1 cellular context compared by ENCODE assay signal in genomic region chr19:58150328-58150921, GRCh38.
TF ChIP-seq lines count a peak whose summit lies in the region.

Gene ZNF329 (minus strand): TSS chr19:58150789. CDS start chr19:58129503, 21,286 bp downstream.

TF ChIP-seq in K562, 482 proteins besides CTCF, POLR2A, EP300 and RAD21 (continued from another document and continues in another):
- no peak for TF ChIP-seq E2F8 (IDR thresholded peaks at IDR 0.05; ENCODE audit: low read depth, partially characterized antibody)
- TF ChIP-seq E2F6 (IDR thresholded peaks at IDR 0.05; ENCODE audit: borderline replicate concordance in 1 of 2, extremely low read depth in 1 of 2, insufficient read depth in 1 of 2, insufficient read length in 1 of 2, low read depth in 1 of 2, low read length in 1 of 2, poor library complexity in 1 of 2, severe bottlenecking in 1 of 2) = peak in 1 of 2 experiments; percentile 47
- no peak for TF ChIP-seq USF1 (CRISPR knock-in tag; IDR thresholded peaks at IDR 0.05)
- TF ChIP-seq EHMT2 (IDR thresholded peaks at IDR 0.05) = no peak
- TF ChIP-seq C11orf30 (IDR thresholded peaks at IDR 0.05; ENCODE audit: low read depth) = no peak
- no peak for TF ChIP-seq SIX5 (IDR thresholded peaks at IDR 0.05; ENCODE audit: borderline replicate concordance in 1 of 2, insufficient read depth in 1 of 2, low read depth in 1 of 2, low read length in 2 of 2)
- TF ChIP-seq NCOA2 (IDR thresholded peaks at IDR 0.05; ENCODE audit: partially characterized antibody in 2 of 2) = no peak
- TF ChIP-seq TGIF2 (CRISPR knock-in tag; IDR thresholded peaks at IDR 0.05) = no peak
- TF ChIP-seq ATF7 (IDR thresholded peaks at IDR 0.05) = no peak; the same call in 1 of the 2 replicates
- TF ChIP-seq TAF1 (IDR thresholded peaks at IDR 0.05; ENCODE audit: control insufficient read depth, extremely low read depth, insufficient read depth, low read length, severe bottlenecking) = peak; percentile 48
- no peak for TF ChIP-seq NCOR1 (IDR thresholded peaks at IDR 0.05)
- no peak for TF ChIP-seq SMAD4 (CRISPR knock-in tag; conservative IDR thresholded peaks at IDR 0.05)
- TF ChIP-seq BRCA1 (IDR thresholded peaks at IDR 0.05) = no peak
- TF ChIP-seq BRCA1 (CRISPR knock-in tag; IDR thresholded peaks at IDR 0.05) = no peak
- TF ChIP-seq RBM39 (optimal IDR thresholded peaks at IDR 0.05; ENCODE audit: low read depth, low read length) = no peak
- peak; percentile 92 to 93 for TF ChIP-seq NRF1 (conservative IDR thresholded peaks at IDR 0.05 in 1 of 2, IDR thresholded peaks at IDR 0.05 in 1 of 2)
- TF ChIP-seq MEIS2 (IDR thresholded peaks at IDR 0.05; ENCODE audit: partially characterized antibody) = peak; percentile 62
- TF ChIP-seq SMARCA4 (IDR thresholded peaks at IDR 0.05) = no peak
- no peak for TF ChIP-seq NR3C1 (CRISPR knock-in tag; IDR thresholded peaks at IDR 0.05)
- TF ChIP-seq MXI1 (IDR thresholded peaks at IDR 0.05; ENCODE audit: low read depth, low read length) = no peak
- peak; percentile 69 for TF ChIP-seq ZBTB2 (IDR thresholded peaks at IDR 0.05)
- peak; percentile 62 for TF ChIP-seq CXXC5 (CRISPR knock-in tag; IDR thresholded peaks at IDR 0.05)
- no peak for TF ChIP-seq PHB (CRISPR knock-in tag; IDR thresholded peaks at IDR 0.05)
- no peak for TF ChIP-seq DPF2 (IDR thresholded peaks at IDR 0.05)
- TF ChIP-seq ZNF583 (CRISPR knock-in tag; IDR thresholded peaks at IDR 0.05) = no peak
- TF ChIP-seq TBP (optimal IDR thresholded peaks at IDR 0.05; ENCODE audit: low read depth, low read length) = no peak
- no peak for TF ChIP-seq TCF3 (CRISPR knock-in tag; IDR thresholded peaks at IDR 0.05)
- TF ChIP-seq ADNP (tag; IDR thresholded peaks at IDR 0.05) = no peak
- TF ChIP-seq U2AF1 (optimal IDR thresholded peaks at IDR 0.05; ENCODE audit: low read depth, low read length) = no peak
- TF ChIP-seq NFIC (IDR thresholded peaks at IDR 0.05) = peak; percentile 20; the same call in 1 of the 2 replicates
- no peak for TF ChIP-seq HBP1 (CRISPR knock-in tag; IDR thresholded peaks at IDR 0.05)
- peak; percentile 55 to 94 (median 80) for TF ChIP-seq YY1 (IDR thresholded peaks at IDR 0.05; ENCODE audit: borderline replicate concordance in 1 of 3, control insufficient read depth in 1 of 3, extremely low read depth in 1 of 3, insufficient read depth in 3 of 3, insufficient read length in 1 of 3, insufficient replicate concordance in 2 of 3, low read depth in 1 of 3, low read length in 2 of 3)
- no peak for TF ChIP-seq CSDE1 (IDR thresholded peaks at IDR 0.05)
- TF ChIP-seq HDGF (IDR thresholded peaks at IDR 0.05) = no peak
- TF ChIP-seq EP400 (IDR thresholded peaks at IDR 0.05) = no peak; the same call in 1 of the 2 replicates
- no peak for TF ChIP-seq ZNF695 (CRISPR knock-in tag; IDR thresholded peaks at IDR 0.05)
- TF ChIP-seq AFF1 (IDR thresholded peaks at IDR 0.05; ENCODE audit: low read depth in 1 of 2, partially characterized antibody in 2 of 2) = no peak
- TF ChIP-seq CREM (IDR thresholded peaks at IDR 0.05; ENCODE audit: low read depth) = 0 out of 2 replicates have a peak, but pooled peaks have one; percentile 2
- no peak for TF ChIP-seq SRSF9 (IDR thresholded peaks at IDR 0.05; ENCODE audit: borderline replicate concordance, low read depth, low read length)
- TF ChIP-seq GTF2A2 (tag; IDR thresholded peaks at IDR 0.05) = no peak
- no peak for TF ChIP-seq ETS2 (tag; IDR thresholded peaks at IDR 0.05; ENCODE audit: borderline replicate concordance, poor library complexity, severe bottlenecking)
- no peak; the same call in 1 of the 2 replicates for TF ChIP-seq KLF1 (tag; IDR thresholded peaks at IDR 0.05)
- TF ChIP-seq SUPT5H (IDR thresholded peaks at IDR 0.05) = peak; percentile 71
- no peak for TF ChIP-seq NR2F6 (CRISPR knock-in tag; IDR thresholded peaks at IDR 0.05)
- TF ChIP-seq RBFOX2 (IDR thresholded peaks at IDR 0.05; ENCODE audit: low read depth, low read length) = peak; percentile 86
- TF ChIP-seq ATF6 (CRISPR knock-in tag; IDR thresholded peaks at IDR 0.05) = no peak
- no peak for TF ChIP-seq SMAD3 (CRISPR knock-in tag; conservative IDR thresholded peaks at IDR 0.05)
- TF ChIP-seq MCM5 (IDR thresholded peaks at IDR 0.05; ENCODE audit: low read depth) = no peak
- TF ChIP-seq E2F4 (CRISPR knock-in tag; IDR thresholded peaks at IDR 0.05; ENCODE audit: low read depth) = no peak
- TF ChIP-seq TAF15 (IDR thresholded peaks at IDR 0.05; ENCODE audit: low read depth, low read length) = no peak
- peak; percentile 63 for TF ChIP-seq KDM5B (IDR thresholded peaks at IDR 0.05; ENCODE audit: insufficient replicate concordance, low read depth, low read length)
- no peak for TF ChIP-seq MYC (IDR thresholded peaks at IDR 0.05; ENCODE audit: low read depth, low read length)
- TF ChIP-seq MYC (CRISPR knock-in tag; IDR thresholded peaks at IDR 0.05; ENCODE audit: borderline replicate concordance, low read depth) = no peak
- TF ChIP-seq NR0B1 (IDR thresholded peaks at IDR 0.05; ENCODE audit: partially characterized antibody) = no peak
- TF ChIP-seq SAP30 (IDR thresholded peaks at IDR 0.05; ENCODE audit: borderline replicate concordance, insufficient read depth, low read depth, low read length, poor library complexity, severe bottlenecking) = no peak
- TF ChIP-seq THRB (CRISPR knock-in tag; conservative IDR thresholded peaks at IDR 0.05) = no peak
